ENCODE assay signal across 18 cellular contexts in genomic region chr1:77906146-77906545, GRCh38.
"Had no signal": no experiment of that assay in that cellular context is flagged by ENCODE, and none has a peak within 500 bp of the region (broad histone marks: within the 10 kb centered on the region; RNA-seq: fewer than 3 reads in every experiment).

No MANE protein-coding gene starts in this region.

- H3K27ac ChIP-seq: ascending aorta, neural progenitor cell, ovary, testis, upper lobe of left lung had no signal

- H3K27me3 ChIP-seq: ascending aorta, neural progenitor cell, ovary, testis, upper lobe of left lung had no signal

- H3K27ac Mint-ChIP-seq: activated naive CD4-positive, alpha-beta T cell treated with anti-CD3 and anti-CD28 coated beads, Interleukin-2, amount 50 U/mL, for 24 hours; activated T-cell treated with anti-CD3 and anti-CD28 coated beads, Interleukin-2, amount 50 U/mL, for 72 hours; naive thymus-derived CD4-positive, alpha-beta T cell; neural progenitor cell; stimulated activated effector memory CD8-positive, alpha-beta T cell treated with anti-CD3 and anti-CD28 coated beads, Interleukin-12 subunit alpha, Interleukin-12 subunit beta, amount 100 ng/mL, for 72 hours had no signal

- H3K36me3 ChIP-seq: neural progenitor cell, ovary, upper lobe of left lung had no signal

- H3K4me3 Mint-ChIP-seq: activated naive CD4-positive, alpha-beta T cell treated with anti-CD3 and anti-CD28 coated beads, Interleukin-2, amount 50 U/mL, for 24 hours; activated T-cell treated with anti-CD3 and anti-CD28 coated beads, Interleukin-2, amount 50 U/mL, for 72 hours; naive thymus-derived CD4-positive, alpha-beta T cell; neural progenitor cell; stimulated activated effector memory CD8-positive, alpha-beta T cell treated with anti-CD3 and anti-CD28 coated beads, Interleukin-12 subunit alpha, Interleukin-12 subunit beta, amount 100 ng/mL, for 72 hours had no signal

- DNase-seq: activated CD4-positive, alpha-beta T cell treated with anti-CD3 and anti-CD28 coated beads, Interleukin-2, amount 50 U/mL, for 4 hours; activated effector memory CD4-positive, alpha-beta T cell treated with anti-CD3 and anti-CD28 coated beads, Interleukin-2, amount 50 U/mL, for 16 hours; activated T-cell treated with anti-CD3 and anti-CD28 coated beads, Interleukin-2, amount 50 U/mL, for 72 hours; cerebellar nuclear complex; effector CD4-positive, alpha-beta T cell; mesenchymal stem cell; naive thymus-derived CD4-positive, alpha-beta T cell; ovary; stimulated activated CD4-positive, alpha-beta T cell treated with anti-CD3 and anti-CD28 coated beads, Interleukin-4, amount 100 ng/mL, for 24 hours; T-helper 2 cell; testis; upper lobe of left lung had no signal

- H3K4me1 Mint-ChIP-seq: activated naive CD4-positive, alpha-beta T cell treated with anti-CD3 and anti-CD28 coated beads, Interleukin-2, amount 50 U/mL, for 24 hours; naive thymus-derived CD4-positive, alpha-beta T cell; neural progenitor cell; stimulated activated effector memory CD8-positive, alpha-beta T cell treated with anti-CD3 and anti-CD28 coated beads, Interleukin-12 subunit alpha, Interleukin-12 subunit beta, amount 100 ng/mL, for 72 hours had no signal

- H3K9me3 Mint-ChIP-seq: activated naive CD4-positive, alpha-beta T cell treated with anti-CD3 and anti-CD28 coated beads, Interleukin-2, amount 50 U/mL, for 24 hours; activated T-cell treated with anti-CD3 and anti-CD28 coated beads, Interleukin-2, amount 50 U/mL, for 72 hours; naive thymus-derived CD4-positive, alpha-beta T cell; neural progenitor cell; stimulated activated effector memory CD8-positive, alpha-beta T cell treated with anti-CD3 and anti-CD28 coated beads, Interleukin-12 subunit alpha, Interleukin-12 subunit beta, amount 100 ng/mL, for 72 hours had no signal

- H3K36me3 Mint-ChIP-seq: activated naive CD4-positive, alpha-beta T cell treated with anti-CD3 and anti-CD28 coated beads, Interleukin-2, amount 50 U/mL, for 24 hours; naive thymus-derived CD4-positive, alpha-beta T cell; neural progenitor cell; stimulated activated effector memory CD8-positive, alpha-beta T cell treated with anti-CD3 and anti-CD28 coated beads, Interleukin-12 subunit alpha, Interleukin-12 subunit beta, amount 100 ng/mL, for 72 hours had no signal

- H3K27me3 Mint-ChIP-seq: activated naive CD4-positive, alpha-beta T cell treated with anti-CD3 and anti-CD28 coated beads, Interleukin-2, amount 50 U/mL, for 24 hours had no signal

- H3K9me3 ChIP-seq: ascending aorta, ovary, testis, upper lobe of left lung had no signal

- ATAC-seq: activated T-cell treated with anti-CD3 and anti-CD28 coated beads, Interleukin-2, amount 50 U/mL, for 72 hours; esophagus mucosa; naive thymus-derived CD4-positive, alpha-beta T cell; sciatic nerve; stimulated activated effector memory CD8-positive, alpha-beta T cell treated with anti-CD3 and anti-CD28 coated beads, Interleukin-12 subunit alpha, Interleukin-12 subunit beta, amount 100 ng/mL, for 72 hours had no signal

- H3K4me3 ChIP-seq: ascending aorta, neural progenitor cell, ovary, testis, upper lobe of left lung had no signal

- H3K4me1 ChIP-seq: neural progenitor cell, testis, upper lobe of left lung had no signal
